In genomic region chr12:28626504-28626903, GRCh38 we compare ENCODE assay signal across 31 cellular contexts.
"Had no signal": no experiment of that assay in that cellular context is flagged by ENCODE, and none has a peak within 500 bp of the region (broad histone marks: within the 10 kb centered on the region; RNA-seq: fewer than 3 reads in every experiment).

No MANE protein-coding gene starts in this region.

- H3K4me3 ChIP-seq: MG63 had no signal

- DNase-seq: Kasumi-1, MG63, MM.1S, MV-4-11, NCI-H1048, NCI-H1092, NCI-H1092 treated with DMSO at 0.1 percent for 48 hours, NCI-H1105, NCI-H1105 treated with DMSO at 0.1 percent for 48 hours, NCI-H1417, NCI-H1417 treated with DMSO at 0.1 percent for 48 hours, NCI-H1436, NCI-H1436 treated with DMSO at 0.1 percent for 48 hours, NCI-H146, NCI-H1694, NCI-H1694 treated with DMSO at 0.1 percent for 48 hours, NCI-H187, NCI-H187 treated with DMSO at 0.1 percent for 48 hours, NCI-H1930, NCI-H2029, NCI-H2029 treated with DMSO at 0.1 percent for 48 hours, NCI-H2081, NCI-H2081 treated with DMSO at 0.1 percent for 48 hours, NCI-H2107, NCI-H2171, NCI-H2171 treated with DMSO at 0.1 percent for 48 hours, NCI-H2227 treated with DMSO at 0.1 percent for 48 hours, NCI-H226, NCI-H345, NCI-H510A, NCI-H510A treated with DMSO at 0.1 percent for 48 hours had no signal

- H3K9me3 ChIP-seq: MG63 had no signal

- H3K27me3 ChIP-seq: MG63 had no signal

- H3K36me3 ChIP-seq: MG63 had no signal
